12 cellular contexts compared by ENCODE assay signal in genomic region chr3:52771702-52772101, GRCh38. TPM values are rescaled to one million over a fixed set of nuclear protein-coding genes. Genes with fewer than 3 reads are reported as not detected.
DNase-seq lines count a peak whose midpoint lies in the region; ATAC-seq, FAIRE-seq and TF ChIP-seq lines count a peak whose summit lies in the region.
"Had no signal": no experiment of that assay in that cellular context is flagged by ENCODE, and none has a peak within 500 bp of the region (broad histone marks: within the 10 kb centered on the region; RNA-seq: fewer than 3 reads in every experiment).

No MANE protein-coding gene starts in this region.

- no peaks in the 10 kb centered on the region for H3K27me3 ChIP-seq in mucosa of stomach (ENCODE audit: control insufficient read depth, insufficient read depth, low read length)
- H3K27me3 ChIP-seq: SJSA1 had no signal

- H3K4me2 ChIP-seq in A549: peak overlapping the region; percentile 87

- peak overlapping the region; percentile 89 for H3K27ac Mint-ChIP-seq in activated naive CD8-positive, alpha-beta T cell treated with anti-CD3 and anti-CD28 coated beads for 36 hours

- TF ChIP-seq EP300 in A549 (IDR thresholded peaks at IDR 0.05): no peak

- FAIRE-seq in A549 (lab: Jason Lieb, UNC): no peak

- WGBS in A549 (ENCODE audit: missing lambda C conversion rate): 88% methylated on average over 10 of the region's 10 CpGs

- TF ChIP-seq POLR2A in A549 (IDR thresholded peaks at IDR 0.05; ENCODE audit: low read length): no peak

- peaks cover 18% of the 10 kb centered on the region for H3K4me1 Mint-ChIP-seq in activated naive CD8-positive, alpha-beta T cell treated with anti-CD3 and anti-CD28 coated beads for 36 hours

- H3K27ac ChIP-seq in A549 (peak overlapping the region; percentile 85 to 93), HEK293 (ENCODE audit: extremely low read depth, low read depth, low read length) (no peak overlapping the region)

- H3K27me3 Mint-ChIP-seq in activated naive CD8-positive, alpha-beta T cell treated with anti-CD3 and anti-CD28 coated beads for 36 hours: no peaks in the 10 kb centered on the region

- peak overlapping the region; percentile 82 for H3K9ac ChIP-seq in mucosa of stomach (ENCODE audit: low read length)

- POLR2A ChIA-PET in A549 (lab: Yijun Ruan, JAX) (interaction anchor here (1.0 to 1.3 kb wide), 2 partner anchors 8 to 27 kb away, joined by 3 read pairs; no protein-coding TSS in a partner anchor), HEK293 (lab: Yijun Ruan, JAX) (interaction anchor here (0.6 to 1.5 kb wide), 6 partner anchors 8 to 106 kb away, joined by 3 to 10 read pairs (median 5); no protein-coding TSS in a partner anchor)

- TF ChIP-seq RAD21 in A549 (conservative IDR thresholded peaks at IDR 0.05 in 1 of 2, IDR thresholded peaks at IDR 0.05 in 1 of 2): no peak

- DNase-seq in A549 (ENCODE audit: low read depth in 1 of 2, low spot score in 1 of 2) (no peak), OCI-M1 (lab: John Stamatoyannopoulos, UW) (no peak)
- no peak for DNase-seq in activated naive CD8-positive, alpha-beta T cell treated with anti-CD3 and anti-CD28 coated beads for 36 hours
- no peak for DNase-seq in stimulated activated CD8-positive, alpha-beta memory T cell treated with anti-CD3 and anti-CD28 coated beads, Interleukin-4, amount 100 ng/mL, for 48 hours
- no peak for DNase-seq in effector CD8-positive, alpha-beta T cell (lab: John Stamatoyannopoulos, UW)
- DNase-seq: activated gamma-delta T cell treated with Interleukin-2 at 50 U/mL for 16 hours; stimulated activated naive CD4-positive, alpha-beta T cell treated with Interleukin-2 at 50 U/mL for 16 hours had no signal

- ATAC-seq in A549: no peak
- no peak for ATAC-seq in HG03135 (IDR thresholded peaks at IDR 0.05; ENCODE audit: unreplicated experiment)

- TF ChIP-seq CTCF in A549 (IDR thresholded peaks at IDR 0.05): no peak
- TF ChIP-seq CTCF in HEK293 (tag by site-specific recombination; IDR thresholded peaks at IDR 0.05): no peak

- CTCF ChIA-PET in A549 (lab: Yijun Ruan, JAX): no interaction called here
- CTCF ChIA-PET in HEK293 (lab: Yijun Ruan, JAX): interaction anchor here (0.6 to 1.2 kb wide), 3 partner anchors 27 to 52 kb away, joined by 3 to 4 read pairs (median 3); no protein-coding TSS in a partner anchor

- H3K4me1 ChIP-seq in A549 (peaks cover 13% of the 10 kb centered on the region), HEK293 (ENCODE audit: control insufficient read depth, insufficient read depth, low read length) (peaks cover 3% of the 10 kb centered on the region; the same call in 1 of the 2 replicates), mucosa of stomach (ENCODE audit: control insufficient read depth, insufficient read depth, low read length) (peaks cover 29% of the 10 kb centered on the region)
- H3K4me1 ChIP-seq: SJSA1 had no signal

- H3K4me3 Mint-ChIP-seq in activated naive CD8-positive, alpha-beta T cell treated with anti-CD3 and anti-CD28 coated beads for 36 hours: peak overlapping the region; percentile 93

- peaks cover 2% of the 10 kb centered on the region for H3K36me3 Mint-ChIP-seq in activated naive CD8-positive, alpha-beta T cell treated with anti-CD3 and anti-CD28 coated beads for 36 hours

- H3K36me3 ChIP-seq in HEK293 (ENCODE audit: control insufficient read depth in 2 of 2, insufficient read depth in 1 of 2, low read length in 2 of 2) (peaks cover 4 to 17% of the 10 kb centered on the region in 2 experiments; a peak in 2 of 3 replicates), mucosa of stomach (ENCODE audit: control insufficient read depth, insufficient read depth, low read length) (no peaks in the 10 kb centered on the region)

- H3K4me3 ChIP-seq in A549 (peak overlapping the region; percentile 71; the same call in 1 of the 3 replicates), HEK293 (ENCODE audit: low read depth, low read length) (no peak overlapping the region), mucosa of stomach (ENCODE audit: low read length) (no peak overlapping the region)

- H3K9me3 Mint-ChIP-seq in activated naive CD8-positive, alpha-beta T cell treated with anti-CD3 and anti-CD28 coated beads for 36 hours: no peaks in the 10 kb centered on the region

- no peaks in the 10 kb centered on the region for H3K9me3 ChIP-seq in A549
- no peaks in the 10 kb centered on the region for H3K9me3 ChIP-seq in HEK293 (ENCODE audit: control insufficient read depth, insufficient read depth, low read depth, low read length)
- no peaks in the 10 kb centered on the region for H3K9me3 ChIP-seq in mucosa of stomach (ENCODE audit: control insufficient read depth, low read length)
- H3K9me3 ChIP-seq: SJSA1 had no signal

TF ChIP-seq in HEK293, 187 proteins besides CTCF, POLR2A, EP300 and RAD21:
- TF ChIP-seq ZNF146 (tag by site-specific recombination; IDR thresholded peaks at IDR 0.05) (peak; percentile 82; the same call in 1 of the 2 replicates), ZNF2 (tag by site-specific recombination; IDR thresholded peaks at IDR 0.05) (no peak)

RNA-seq across cellular contexts. Expression of gene NEK4, which starts 1.0 kb away (rescaled TPM):
- polyA plus RNA-seq in A549 (2011; rRNA removed) (19.4 and 20.2 TPM in 2 replicates), A549 (2017; fragmentation: RNase III; extraction: RNeasy Plus Mini Kit Qiagen cat#74134 plus additional on column Dnase treatment) (11.4 to 12.1 TPM (median 11.4 TPM) in 3 replicates)
- 7.9 and 9.3 TPM in 2 replicates for polyA plus RNA-seq in A549 (2012; cell fraction: cytosol; rRNA removed)
- polyA plus RNA-seq in A549 (2012; cell fraction: nucleus; rRNA removed): 4.1 and 6.7 TPM in 2 replicates
- polyA minus RNA-seq in A549 (2011; rRNA and poly(A)+ RNA removed): 16.7 and 19.8 TPM in 2 replicates
- 10 to 100 TPM; 29.4 to 29.7 TPM for total RNA-seq in activated naive CD8-positive, alpha-beta T cell treated with anti-CD3 and anti-CD28 coated beads for 36 hours

RNA-seq across cellular contexts. Expression of gene ITIH1, which starts 5.7 kb away (rescaled TPM):
- not detected in 2 replicates for polyA plus RNA-seq in A549 (2011; rRNA removed)
- polyA plus RNA-seq in A549 (2012; cell fraction: cytosol; rRNA removed): not detected in 2 replicates
- polyA plus RNA-seq in A549 (2012; cell fraction: nucleus; rRNA removed): not detected in 2 replicates
- polyA plus RNA-seq in A549 (2017; fragmentation: RNase III; extraction: RNeasy Plus Mini Kit Qiagen cat#74134 plus additional on column Dnase treatment): not detected in 3 replicates
- polyA minus RNA-seq in A549 (2011; rRNA and poly(A)+ RNA removed): not detected in 2 replicates
- not detected for total RNA-seq in activated naive CD8-positive, alpha-beta T cell treated with anti-CD3 and anti-CD28 coated beads for 36 hours
- total RNA-seq: pulmonary artery endothelial cell, SJSA1 had no signal

RNA-seq across cellular contexts. Expression of gene ITIH3, which starts 22.9 kb away (rescaled TPM):
- polyA plus RNA-seq in A549 (2011; rRNA removed) (0.09 TPM in 1 of 2 replicates, not detected in the other), A549 (2017; fragmentation: RNase III; extraction: RNeasy Plus Mini Kit Qiagen cat#74134 plus additional on column Dnase treatment) (0.04 TPM in 1 of 3 replicates, not detected in the others)
- 0.01 TPM in 1 of 2 replicates, not detected in the other for polyA plus RNA-seq in A549 (2012; cell fraction: cytosol; rRNA removed)
- not detected in 2 replicates for polyA plus RNA-seq in A549 (2012; cell fraction: nucleus; rRNA removed)
- polyA minus RNA-seq in A549 (2011; rRNA and poly(A)+ RNA removed): not detected in 2 replicates
- total RNA-seq in activated naive CD8-positive, alpha-beta T cell treated with anti-CD3 and anti-CD28 coated beads for 36 hours: not detected
- total RNA-seq: pulmonary artery endothelial cell had no signal

RNA-seq across cellular contexts. Expression of gene ITIH4, which starts 58.8 kb away (rescaled TPM):
- polyA plus RNA-seq in A549 (2011; rRNA removed) (0.79 and 0.88 TPM in 2 replicates), A549 (2017; fragmentation: RNase III; extraction: RNeasy Plus Mini Kit Qiagen cat#74134 plus additional on column Dnase treatment) (0.79 to 1.3 TPM (median 0.89 TPM) in 3 replicates)
- polyA plus RNA-seq in A549 (2012; cell fraction: cytosol; rRNA removed): 0.69 and 0.82 TPM in 2 replicates
- 9.4 and 13.4 TPM in 2 replicates for polyA plus RNA-seq in A549 (2012; cell fraction: nucleus; rRNA removed)
- 0.68 and 2.2 TPM in 2 replicates for polyA minus RNA-seq in A549 (2011; rRNA and poly(A)+ RNA removed)
- total RNA-seq in activated naive CD8-positive, alpha-beta T cell treated with anti-CD3 and anti-CD28 coated beads for 36 hours: 1 to 10 TPM; 4.8 to 6.8 TPM
- total RNA-seq: SJSA1 had no signal
